Comparison of ENCODE assay signal across 2 cellular contexts in genomic region chr14:70567791-70568190, GRCh38.
TF ChIP-seq lines count a peak whose summit lies in the region.

No MANE protein-coding gene starts in this region.

TF ChIP-seq in A549, 52 proteins besides CTCF, POLR2A, EP300 and RAD21:
- peak; percentile 50 for TF ChIP-seq MAFK (IDR thresholded peaks at IDR 0.05; ENCODE audit: partially characterized antibody)
- no peak for TF ChIP-seq TP53 (CRISPR knock-in tag; IDR thresholded peaks at IDR 0.05)

TF ChIP-seq in GM12878, 131 proteins besides CTCF, POLR2A, EP300 and RAD21:
- peak; percentile 60 for TF ChIP-seq SMC3 (IDR thresholded peaks at IDR 0.05; ENCODE audit: borderline replicate concordance, low read length)
- TF ChIP-seq FOS (IDR thresholded peaks at IDR 0.05; ENCODE audit: borderline replicate concordance, extremely low read depth, insufficient read length), result no peak
